In genomic region chr6:35311390-35312075, GRCh38 we compare ENCODE assay signal across 9 cellular contexts. TPM values are rescaled to one million over a fixed set of nuclear protein-coding genes. Genes with fewer than 3 reads are reported as not detected.
DNase-seq lines count a peak whose midpoint lies in the region; ATAC-seq and TF ChIP-seq lines count a peak whose summit lies in the region.
"Had no signal": no experiment of that assay in that cellular context is flagged by ENCODE, and none has a peak within 500 bp of the region (broad histone marks: within the 10 kb centered on the region; RNA-seq: fewer than 3 reads in every experiment).

No MANE protein-coding gene starts in this region.

- no peak for TF ChIP-seq POLR2A in prostate gland (IDR thresholded peaks at IDR 0.05)

- H3K27ac ChIP-seq in endodermal cell (ENCODE audit: low read depth, low read length) (no peak overlapping the region), neural progenitor cell (no peak overlapping the region), prostate gland (no peak overlapping the region)

- H3K27me3 ChIP-seq in endodermal cell (ENCODE audit: control insufficient read depth, insufficient read depth, low read length, poor library complexity, severe bottlenecking): peaks cover 13% of the 10 kb centered on the region
- H3K27me3 ChIP-seq in neural progenitor cell: peaks cover 13% of the 10 kb centered on the region
- H3K27me3 ChIP-seq in prostate gland (replicated peaks; ENCODE audit: insufficient read depth): no peaks in the 10 kb centered on the region

- H3K27me3 Mint-ChIP-seq in endodermal cell (ENCODE audit: insufficient read depth) (peaks cover 14% of the 10 kb centered on the region), neural progenitor cell (ENCODE audit: insufficient read depth, low read depth) (peaks cover 13% of the 10 kb centered on the region)

- peaks cover 8% of the 10 kb centered on the region for H3K4me1 Mint-ChIP-seq in endodermal cell
- peaks cover 3% of the 10 kb centered on the region for H3K4me1 Mint-ChIP-seq in neural progenitor cell

- H3K4me3 ChIP-seq in endodermal cell (ENCODE audit: low read length): no peak overlapping the region
- H3K4me3 ChIP-seq in neural progenitor cell: no peak overlapping the region
- no peak overlapping the region for H3K4me3 ChIP-seq in prostate gland

- no peak overlapping the region for H3K27ac Mint-ChIP-seq in endodermal cell
- H3K27ac Mint-ChIP-seq in neural progenitor cell: no peak overlapping the region

- H3F3A ChIP-seq in neural progenitor cell (ENCODE audit: low read depth): no peaks in the 10 kb centered on the region

- H3K9ac ChIP-seq in endodermal cell (ENCODE audit: extremely low read depth, low read length, poor library complexity, severe bottlenecking) (no peak overlapping the region), neural progenitor cell (no peak overlapping the region)

- DNase-seq in KG1 (lab: John Stamatoyannopoulos, UW) (peak; percentile 73), endodermal cell (peak; percentile 38), neural progenitor cell (ENCODE audit: low spot score) (no peak), prostate gland (ENCODE audit: low spot score) (no peak), SKM-1 (lab: John Stamatoyannopoulos, UW; ENCODE audit: unreplicated experiment) (no peak)
- DNase-seq in activated CD4-positive, alpha-beta T cell treated with anti-CD3 and anti-CD28 coated beads for 48 hours: peak; percentile 62
- DNase-seq in stimulated activated naive CD4-positive, alpha-beta T cell treated with Interleukin-2 at 50 U/mL for 16 hours (lab: John Stamatoyannopoulos, UW): peak; percentile 28
- DNase-seq: NCI-H2029 had no signal

- ATAC-seq in GM18502 (IDR thresholded peaks at IDR 0.05; ENCODE audit: poor library complexity, unreplicated experiment): no peak

- no peaks in the 10 kb centered on the region for H3K4me1 ChIP-seq in endodermal cell (ENCODE audit: control insufficient read depth, insufficient read depth, low read length)
- peaks cover 5% of the 10 kb centered on the region for H3K4me1 ChIP-seq in neural progenitor cell
- no peaks in the 10 kb centered on the region for H3K4me1 ChIP-seq in prostate gland (replicated peaks)

- no peak overlapping the region for H3K4me2 ChIP-seq in neural progenitor cell

- H3K4me3 Mint-ChIP-seq in endodermal cell (no peak overlapping the region), neural progenitor cell (no peak overlapping the region)

- TF ChIP-seq CTCF in endodermal cell (conservative IDR thresholded peaks at IDR 0.05): no peak
- no peak for TF ChIP-seq CTCF in neural progenitor cell (IDR thresholded peaks at IDR 0.05)
- no peak for TF ChIP-seq CTCF in prostate gland (IDR thresholded peaks at IDR 0.05)

- H3K36me3 Mint-ChIP-seq in endodermal cell (ENCODE audit: low read depth) (no peaks in the 10 kb centered on the region), neural progenitor cell (peaks cover under 1% of the 10 kb centered on the region)

- 85 to 100% methylated on average over 4 to 5 of the region's 6 CpGs for WGBS in endodermal cell (ENCODE audit: insufficient coverage in 1 of 2, insufficient read length in 1 of 2), 2 experiments
- 76% methylated on average over 6 of the region's 6 CpGs for WGBS in prostate gland

- no peaks in the 10 kb centered on the region for H3K9me3 ChIP-seq in endodermal cell (ENCODE audit: control insufficient read depth, low read length)
- H3K9me3 ChIP-seq in neural progenitor cell (ENCODE audit: low read depth): no peaks in the 10 kb centered on the region
- H3K9me3 ChIP-seq in prostate gland: no peaks in the 10 kb centered on the region

- intact Hi-C loops in prostate gland (cut with DNase I): no loop called here

- no peak overlapping the region for H2AFZ ChIP-seq in neural progenitor cell (replicated peaks)

- H3K9me3 Mint-ChIP-seq in endodermal cell: no peaks in the 10 kb centered on the region
- peaks cover under 1% of the 10 kb centered on the region for H3K9me3 Mint-ChIP-seq in neural progenitor cell

- no peaks in the 10 kb centered on the region for H3K36me3 ChIP-seq in endodermal cell (ENCODE audit: control insufficient read depth, insufficient read depth, low read length)
- no peaks in the 10 kb centered on the region for H3K36me3 ChIP-seq in neural progenitor cell
- H3K36me3 ChIP-seq in prostate gland: no peaks in the 10 kb centered on the region

- H4K20me1 ChIP-seq in neural progenitor cell (ENCODE audit: low read depth): no peaks in the 10 kb centered on the region

- no peaks in the 10 kb centered on the region for H3K79me2 ChIP-seq in neural progenitor cell (ENCODE audit: low read depth)

RNA-seq across cellular contexts. Expression of gene DEF6, which starts 13.9 kb away (rescaled TPM):
- 1 to 10 TPM; 6.3 to 6.8 TPM for total RNA-seq in endodermal cell
- polyA plus RNA-seq in endodermal cell (2013, experiment 1 of 2): 2.0 TPM
- 2.2 TPM for polyA plus RNA-seq in endodermal cell (2013, experiment 2 of 2)
- 0.17 and 0.19 TPM in 2 replicates for total RNA-seq in neural progenitor cell (ENCODE audit: low replicate concordance)
- total RNA-seq in prostate gland: 10 to 100 TPM; 20.2 to 33.4 TPM

RNA-seq across cellular contexts. Expression of gene PPARD, which starts 30.8 kb away (rescaled TPM):
- total RNA-seq in endodermal cell (10 to 100 TPM; 10.9 to 11.5 TPM), neural progenitor cell (ENCODE audit: low replicate concordance) (4.9 and 8.2 TPM in 2 replicates), prostate gland (10 to 100 TPM; 21.2 to 24.1 TPM)
- polyA plus RNA-seq in endodermal cell (2013, experiment 1 of 2): 15.1 TPM
- 13.3 TPM for polyA plus RNA-seq in endodermal cell (2013, experiment 2 of 2)

RNA-seq across cellular contexts. Expression of gene ZNF76, which starts 52.0 kb away (rescaled TPM):
- 10 to 100 TPM; 39.0 to 42.9 TPM for total RNA-seq in endodermal cell
- polyA plus RNA-seq in endodermal cell (2013, experiment 1 of 2): 46.7 TPM
- polyA plus RNA-seq in endodermal cell (2013, experiment 2 of 2): 38.9 TPM
- 14.8 and 27.0 TPM in 2 replicates for total RNA-seq in neural progenitor cell (ENCODE audit: low replicate concordance)
- 10 to 100 TPM; 39.5 to 75.5 TPM for total RNA-seq in prostate gland

Comparison
In these comparisons a context has a peak if more than half of its experiments do, and no peak if none do; other contexts are left out.
1. DNase-seq: peak in KG1 (single experiment), activated CD4-positive, alpha-beta T cell treated with anti-CD3 and anti-CD28 coated beads for 48 hours (single experiment), endodermal cell (single experiment) and stimulated activated naive CD4-positive, alpha-beta T cell treated with Interleukin-2 at 50 U/mL for 16 hours (single experiment); none in neural progenitor cell (single experiment), prostate gland (single experiment) and SKM-1 (single experiment).